Comparison of ENCODE assay signal across 29 cellular contexts in the genomic region with DNA sequence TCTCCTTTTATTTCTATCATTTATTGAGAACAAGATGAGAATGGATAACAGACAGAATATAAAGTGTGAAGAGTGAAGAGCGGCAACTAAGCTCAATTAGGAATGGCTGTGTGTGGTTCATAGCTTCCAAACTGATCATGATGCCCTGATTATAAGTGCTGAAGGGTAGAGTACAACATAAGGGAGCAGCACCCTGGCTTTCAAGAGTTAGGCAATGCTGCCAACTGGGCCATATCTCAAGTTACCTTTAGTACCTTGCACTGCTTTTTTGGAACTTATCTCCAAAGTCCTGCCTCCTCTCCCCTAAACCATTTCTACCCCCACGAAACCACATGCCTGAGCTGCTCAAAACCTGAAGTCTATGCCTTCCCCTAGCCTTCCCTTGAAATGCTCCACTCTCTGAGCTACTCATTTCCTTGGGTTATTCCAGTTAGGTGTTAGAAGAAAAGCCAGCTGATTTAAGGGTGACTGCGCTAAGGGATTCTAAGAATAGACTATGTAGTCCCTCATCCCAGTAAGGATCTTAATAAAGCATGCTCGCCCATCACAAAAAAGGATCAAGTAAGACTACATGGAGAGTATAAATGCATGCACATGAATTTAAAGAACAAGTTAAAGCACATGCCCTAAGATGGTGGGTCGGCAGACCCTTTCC.
"Had no signal": no experiment of that assay in that cellular context is flagged by ENCODE, and none has a peak within 500 bp of the region (broad histone marks: within the 10 kb centered on the region; RNA-seq: fewer than 3 reads in every experiment).

No MANE protein-coding gene starts in this region.

- H3K27me3 ChIP-seq: esophagus squamous epithelium, neutrophil, stomach, thyroid gland, upper lobe of left lung, vagina had no signal

- H3K4me3 Mint-ChIP-seq: activated CD4-positive, alpha-beta memory T cell treated with anti-CD3 and anti-CD28 coated beads, Interleukin-2, amount 10 ng/mL, durations not matched to agents 7 days and 5 days; activated CD4-positive, alpha-beta T cell treated with anti-CD3 and anti-CD28 coated beads, Interleukin-2, amount 10 ng/mL, durations not matched to agents 7 days and 5 days; activated T-cell treated with anti-CD3 and anti-CD28 coated beads, Interleukin-2, amount 50 U/mL, for 24 hours; central memory CD8-positive, alpha-beta T cell; nephron; stimulated activated memory B cell treated with anti-CD40 and anti-IgM and Interleukin-4, amounts not matched to agents 10 μg/mL and 1 μg/mL and 100 μg/mL, for 72 hours had no signal

- DNase-seq: activated CD4-positive, alpha-beta memory T cell treated with anti-CD3 and anti-CD28 coated beads, Interleukin-2, amount 10 ng/mL, durations not matched to agents 7 days and 5 days; activated CD4-positive, alpha-beta T cell treated with anti-CD3 and anti-CD28 coated beads, Interleukin-2, amount 10 ng/mL, durations not matched to agents 7 days and 5 days; activated CD4-positive, CD25-positive, alpha-beta regulatory T cell treated with anti-CD3 and anti-CD28 coated beads, Interleukin-2, amount 50 U/mL, for 72 hours; activated CD8-positive, alpha-beta memory T cell treated with anti-CD3 and anti-CD28 coated beads, Interleukin-2, amount 50 U/mL, for 48 hours; activated gamma-delta T cell; activated naive CD4-positive, alpha-beta T cell treated with anti-CD3 and anti-CD28 coated beads, Interleukin-2, amount 50 U/mL, for 16 hours; activated T-cell treated with anti-CD3 and anti-CD28 coated beads, Interleukin-2, amount 50 U/mL, for 24 hours; dermis blood vessel endothelial cell; effector CD8-positive, alpha-beta T cell; esophagus squamous epithelium; foreskin melanocyte; kidney glomerular epithelial cell; left ventricle myocardium inferior; mucosa of descending colon; small intestine; stimulated activated CD4-positive, alpha-beta T cell treated with anti-CD3 and anti-CD28 coated beads, Interleukin-4, amount 100 ng/mL, for 24 hours; stomach; thyroid gland; upper lobe of left lung had no signal

- H3K27ac Mint-ChIP-seq: activated CD4-positive, alpha-beta memory T cell treated with anti-CD3 and anti-CD28 coated beads, Interleukin-2, amount 10 ng/mL, durations not matched to agents 7 days and 5 days; activated CD4-positive, alpha-beta T cell treated with anti-CD3 and anti-CD28 coated beads, Interleukin-2, amount 10 ng/mL, durations not matched to agents 7 days and 5 days; activated T-cell treated with anti-CD3 and anti-CD28 coated beads, Interleukin-2, amount 50 U/mL, for 24 hours; nephron; stimulated activated memory B cell treated with anti-CD40 and anti-IgM and Interleukin-4, amounts not matched to agents 10 μg/mL and 1 μg/mL and 100 μg/mL, for 72 hours had no signal

- H3K36me3 ChIP-seq: breast epithelium, thyroid gland, vagina had no signal

- ATAC-seq: mucosa of descending colon; sciatic nerve; stimulated activated memory B cell treated with anti-CD40 and anti-IgM and Interleukin-4, amounts not matched to agents 10 μg/mL and 1 μg/mL and 100 μg/mL, for 72 hours had no signal

- H3K4me1 Mint-ChIP-seq: activated CD4-positive, alpha-beta memory T cell treated with anti-CD3 and anti-CD28 coated beads, Interleukin-2, amount 10 ng/mL, durations not matched to agents 7 days and 5 days; activated CD4-positive, alpha-beta T cell treated with anti-CD3 and anti-CD28 coated beads, Interleukin-2, amount 10 ng/mL, durations not matched to agents 7 days and 5 days; nephron; stimulated activated memory B cell treated with anti-CD40 and anti-IgM and Interleukin-4, amounts not matched to agents 10 μg/mL and 1 μg/mL and 100 μg/mL, for 72 hours had no signal

- H3K9me3 ChIP-seq: breast epithelium, esophagus squamous epithelium, left ventricle myocardium inferior, mucosa of descending colon, neutrophil, stomach, thyroid gland, upper lobe of left lung, vagina had no signal

- H3K4me1 ChIP-seq: breast epithelium, esophagus squamous epithelium, left ventricle myocardium inferior, stomach, thyroid gland, upper lobe of left lung, vagina had no signal

- H3K4me3 ChIP-seq: breast epithelium, esophagus squamous epithelium, left ventricle myocardium inferior, lung, mucosa of descending colon, stomach, thyroid gland, upper lobe of left lung, vagina had no signal

- H3K27ac ChIP-seq: breast epithelium, epithelial cell of prostate, esophagus squamous epithelium, left ventricle myocardium inferior, neutrophil, stomach, thyroid gland, upper lobe of left lung, vagina, VCaP had no signal

- H3K27me3 Mint-ChIP-seq: activated CD4-positive, alpha-beta memory T cell treated with anti-CD3 and anti-CD28 coated beads, Interleukin-2, amount 10 ng/mL, durations not matched to agents 7 days and 5 days; activated CD4-positive, alpha-beta T cell treated with anti-CD3 and anti-CD28 coated beads, Interleukin-2, amount 10 ng/mL, durations not matched to agents 7 days and 5 days; central memory CD8-positive, alpha-beta T cell; stimulated activated memory B cell treated with anti-CD40 and anti-IgM and Interleukin-4, amounts not matched to agents 10 μg/mL and 1 μg/mL and 100 μg/mL, for 72 hours had no signal

- H3K9me3 Mint-ChIP-seq: activated CD4-positive, alpha-beta memory T cell treated with anti-CD3 and anti-CD28 coated beads, Interleukin-2, amount 10 ng/mL, durations not matched to agents 7 days and 5 days; activated CD4-positive, alpha-beta T cell treated with anti-CD3 and anti-CD28 coated beads, Interleukin-2, amount 10 ng/mL, durations not matched to agents 7 days and 5 days; activated T-cell treated with anti-CD3 and anti-CD28 coated beads, Interleukin-2, amount 50 U/mL, for 24 hours; central memory CD8-positive, alpha-beta T cell; nephron; stimulated activated memory B cell treated with anti-CD40 and anti-IgM and Interleukin-4, amounts not matched to agents 10 μg/mL and 1 μg/mL and 100 μg/mL, for 72 hours had no signal
